In genomic region chrX:53114864-53115549, GRCh38 we compare ENCODE assay signal across 20 cellular contexts. TPM values are rescaled to one million over a fixed set of nuclear protein-coding genes. Genes with fewer than 3 reads are reported as not detected.
DNase-seq lines count a peak whose midpoint lies in the region; ATAC-seq and TF ChIP-seq lines count a peak whose summit lies in the region.
"Had no signal": no experiment of that assay in that cellular context is flagged by ENCODE, and none has a peak within 500 bp of the region (broad histone marks: within the 10 kb centered on the region; RNA-seq: fewer than 3 reads in every experiment).

No MANE protein-coding gene starts in this region.

- H3K27me3 ChIP-seq in breast epithelium (peaks cover 0 to 27% of the 10 kb centered on the region in 2 donors), gastroesophageal sphincter (no peaks in the 10 kb centered on the region), sigmoid colon (no peaks in the 10 kb centered on the region), aorta (ENCODE audit: control insufficient read depth in 1 of 2, insufficient read depth in 2 of 2, low read length in 1 of 2) (no peaks in the 10 kb centered on the region)
- H3K27me3 ChIP-seq in naive thymus-derived CD4-positive, alpha-beta T cell (ENCODE audit: control insufficient read depth in 2 of 2, insufficient read depth in 2 of 2, low read length in 2 of 2), result no peaks in the 10 kb centered on the region
- H3K27me3 ChIP-seq: BE2C had no signal

- TF ChIP-seq EP300 in gastroesophageal sphincter (IDR thresholded peaks at IDR 0.05), result no peak
- no peak for TF ChIP-seq EP300 in sigmoid colon (IDR thresholded peaks at IDR 0.05)

- WGBS in gastroesophageal sphincter (ENCODE audit: low coverage in 1 of 2), 2 donors, result no CpG with 5 or more reads among the region's 6 CpGs
- 95 to 97% methylated on average over 6 of the region's 6 CpGs for WGBS in sigmoid colon, 2 donors
- whole genome bisulfite sequencing in aorta, 2 donors, result 89 to 98% methylated on average over 6 of the region's 6 CpGs

- DNase-seq in breast epithelium (ENCODE audit: low spot score in 2 of 2) (no peak), MCF 10A (ENCODE audit: unreplicated experiment) (no peak), sigmoid colon (no peak), aorta (no peak), nephron progenitor cell (no peak)
- DNase-seq in naive thymus-derived CD4-positive, alpha-beta T cell, result no peak
- DNase-seq: 8988T; BE2C; Calu3; CD4-positive, alpha-beta T cell; HCEC 1CT; NCI-H1417 treated with DMSO at 0.1 percent for 48 hours; NCI-H2029; NCI-H2171 treated with DMSO at 0.1 percent for 48 hours; NCI-H446 treated with DMSO at 0.1 percent for 48 hours; NCI-H82; Right ventricle myocardium superior had no signal

- intact Hi-C loops in breast epithelium (cut with DNase I; ENCODE audit: low total_unique reads) (no loop called here), MCF 10A (cut with micrococcal nuclease) (no loop called here), sigmoid colon (cut with DNase I) (no loop called here), aorta (cut with DNase I) (no loop called here)
- intact Hi-C loops in naive thymus-derived CD4-positive, alpha-beta T cell (cut with micrococcal nuclease), result no loop called here

- H3K4me1 Mint-ChIP-seq in MCF 10A (ENCODE audit: insufficient read depth, unreplicated experiment) (no peaks in the 10 kb centered on the region), nephron progenitor cell (peaks cover 7% of the 10 kb centered on the region)
- peaks cover 5 to 21% (median 10%) of the 10 kb centered on the region in 7 donors for H3K4me1 Mint-ChIP-seq in naive thymus-derived CD4-positive, alpha-beta T cell

- no peaks in the 10 kb centered on the region for H3K36me3 ChIP-seq in breast epithelium
- H3K36me3 ChIP-seq in gastroesophageal sphincter, result peaks cover 0 to 7% of the 10 kb centered on the region in 2 donors
- H3K36me3 ChIP-seq in sigmoid colon, result no peaks in the 10 kb centered on the region
- H3K36me3 ChIP-seq in aorta (ENCODE audit: control insufficient read depth in 1 of 2, insufficient read depth in 2 of 2, low read length in 1 of 2), result no peaks in the 10 kb centered on the region
- peaks cover 0 to 6% (median 0%) of the 10 kb centered on the region in 3 experiments for H3K36me3 ChIP-seq in naive thymus-derived CD4-positive, alpha-beta T cell (ENCODE audit: control insufficient read depth in 2 of 3, insufficient read depth in 3 of 3, low read length in 3 of 3)
- H3K36me3 ChIP-seq: BE2C had no signal

- no peak overlapping the region for H3K27ac Mint-ChIP-seq in MCF 10A (ENCODE audit: low read depth, unreplicated experiment)
- no peak overlapping the region for H3K27ac Mint-ChIP-seq in naive thymus-derived CD4-positive, alpha-beta T cell
- H3K27ac Mint-ChIP-seq in nephron progenitor cell, result no peak overlapping the region
- H3K27ac Mint-ChIP-seq: CD4-positive, alpha-beta T cell had no signal

- CTCF ChIA-PET in MCF 10A (lab: Yijun Ruan, JAX), result no interaction called here
- CTCF ChIA-PET in naive thymus-derived CD4-positive, alpha-beta T cell (lab: Charles Lee), result no interaction called here

- H3K36me3 Mint-ChIP-seq in MCF 10A (ENCODE audit: insufficient read depth, unreplicated experiment) (peaks cover 19% of the 10 kb centered on the region), nephron progenitor cell (ENCODE audit: low read depth) (peaks cover 42% of the 10 kb centered on the region)
- H3K36me3 Mint-ChIP-seq in naive thymus-derived CD4-positive, alpha-beta T cell, result peaks cover 0 to 18% (median 6%) of the 10 kb centered on the region in 5 donors

- H3K27ac ChIP-seq in breast epithelium (peak overlapping the region; percentile 32 to 62), gastroesophageal sphincter (peak overlapping the region in 3 of 4 donors; percentile 7 to 68 (median 67)), sigmoid colon (peak overlapping the region in 3 of 4 donors; percentile 72 to 79 (median 78)), aorta (ENCODE audit: low read depth in 1 of 2, low read length in 2 of 2) (no peak overlapping the region)
- H3K27ac ChIP-seq in naive thymus-derived CD4-positive, alpha-beta T cell (ENCODE audit: low read depth, low read length), result no peak overlapping the region
- H3K27ac ChIP-seq: HL-60 had no signal

- H3K9me3 ChIP-seq in breast epithelium (no peaks in the 10 kb centered on the region), gastroesophageal sphincter (no peaks in the 10 kb centered on the region), sigmoid colon (no peaks in the 10 kb centered on the region), aorta (ENCODE audit: control insufficient read depth, low read length) (no peaks in the 10 kb centered on the region)
- H3K9me3 ChIP-seq in naive thymus-derived CD4-positive, alpha-beta T cell (ENCODE audit: control insufficient read depth in 2 of 3, low read length in 3 of 3), result no peaks in the 10 kb centered on the region
- H3K9me3 ChIP-seq: BE2C had no signal

- TF ChIP-seq POLR2A in breast epithelium (IDR thresholded peaks at IDR 0.05), result no peak
- TF ChIP-seq POLR2A in gastroesophageal sphincter (IDR thresholded peaks at IDR 0.05), result no peak
- TF ChIP-seq POLR2A in sigmoid colon (IDR thresholded peaks at IDR 0.05), result no peak

- H3K4me3 Mint-ChIP-seq in MCF 10A (ENCODE audit: unreplicated experiment) (no peak overlapping the region), nephron progenitor cell (no peak overlapping the region)
- H3K4me3 Mint-ChIP-seq in naive thymus-derived CD4-positive, alpha-beta T cell, result no peak overlapping the region
- H3K4me3 Mint-ChIP-seq: CD4-positive, alpha-beta T cell had no signal

- TF ChIP-seq CTCF in breast epithelium (IDR thresholded peaks at IDR 0.05), result no peak
- no peak for TF ChIP-seq CTCF in MCF 10A (IDR thresholded peaks at IDR 0.05; ENCODE audit: unreplicated experiment)
- no peak for TF ChIP-seq CTCF in gastroesophageal sphincter (IDR thresholded peaks at IDR 0.05)
- no peak for TF ChIP-seq CTCF in sigmoid colon (IDR thresholded peaks at IDR 0.05)
- TF ChIP-seq CTCF in nephron progenitor cell (IDR thresholded peaks at IDR 0.05), result no peak

- H3K9me3 Mint-ChIP-seq in MCF 10A (ENCODE audit: unreplicated experiment), result no peaks in the 10 kb centered on the region
- H3K9me3 Mint-ChIP-seq in naive thymus-derived CD4-positive, alpha-beta T cell, result peaks cover 0 to 2% (median 0%) of the 10 kb centered on the region in 11 donors
- H3K9me3 Mint-ChIP-seq in nephron progenitor cell, result peaks cover 38% of the 10 kb centered on the region
- H3K9me3 Mint-ChIP-seq: CD4-positive, alpha-beta T cell had no signal

- POLR2A ChIA-PET in MCF 10A (lab: Yijun Ruan, JAX), result no interaction called here
- POLR2A ChIA-PET in naive thymus-derived CD4-positive, alpha-beta T cell (lab: Charles Lee), result no interaction called here

- ATAC-seq in gastroesophageal sphincter (no peak), aorta (ENCODE audit: low FRiP score) (peak; percentile 56), HG03108 (IDR thresholded peaks at IDR 0.05; ENCODE audit: unreplicated experiment) (no peak)
- no peak for ATAC-seq in naive thymus-derived CD4-positive, alpha-beta T cell

- H3K27me3 Mint-ChIP-seq in MCF 10A (ENCODE audit: insufficient read depth, unreplicated experiment) (peaks cover 69% of the 10 kb centered on the region), nephron progenitor cell (ENCODE audit: low read depth, poor library complexity) (peaks cover 4% of the 10 kb centered on the region)
- no peaks in the 10 kb centered on the region for H3K27me3 Mint-ChIP-seq in naive thymus-derived CD4-positive, alpha-beta T cell
- H3K27me3 Mint-ChIP-seq: CD4-positive, alpha-beta T cell had no signal

- BruUV-seq in MCF 10A (replicated peaks; lab: Mats Ljungman, UMichigan), result no TSS peak

- H3K4me3 ChIP-seq in breast epithelium, result no peak overlapping the region
- no peak overlapping the region for H3K4me3 ChIP-seq in gastroesophageal sphincter
- H3K4me3 ChIP-seq in sigmoid colon, result no peak overlapping the region
- H3K4me3 ChIP-seq in aorta (ENCODE audit: low read length in 2 of 2), result no peak overlapping the region
- no peak overlapping the region for H3K4me3 ChIP-seq in naive thymus-derived CD4-positive, alpha-beta T cell (ENCODE audit: low read length)

- H3K4me1 ChIP-seq in breast epithelium (no peaks in the 10 kb centered on the region), gastroesophageal sphincter (peaks cover 0 to 13% (median 0%) of the 10 kb centered on the region in 3 donors), sigmoid colon (peaks cover 0 to 13% (median 9%) of the 10 kb centered on the region in 4 donors), aorta (ENCODE audit: control insufficient read depth in 1 of 2, insufficient read depth in 2 of 2, low read length in 2 of 2) (no peaks in the 10 kb centered on the region)
- H3K4me1 ChIP-seq in naive thymus-derived CD4-positive, alpha-beta T cell (ENCODE audit: control insufficient read depth in 2 of 2, insufficient read depth in 2 of 2, low read length in 2 of 2), result no peaks in the 10 kb centered on the region
- H3K4me1 ChIP-seq: BE2C had no signal

RNA-seq across cellular contexts. Expression of gene KANTR, which starts 21.1 kb away (rescaled TPM):
- total RNA-seq in breast epithelium, result 10 to 100 TPM; 16.8 to 30.7 (median 29.8) TPM
- 3.4 and 6.3 TPM in 2 replicates for total RNA-seq in MCF 10A (2022)
- 10 to 100 TPM in 3 of 4 donors, 1 to 10 TPM in 1; 7.7 to 36.6 (median 13.7) TPM for total RNA-seq in gastroesophageal sphincter
- total RNA-seq in sigmoid colon, result 10 to 100 TPM; 15.7 to 26.6 (median 15.9) TPM
- polyA plus RNA-seq in sigmoid colon, result 1 to 10 TPM in 1 of 3 donors, under 1 TPM in 2; 0.46 to 6.0 (median 0.60) TPM
- 10 to 100 TPM; 16.6 to 27.7 TPM for total RNA-seq in aorta
- 1 to 10 TPM; 1.6 to 9.4 TPM for polyA plus RNA-seq in aorta
- 10 to 100 TPM; 12.5 to 29.9 (median 16.9) TPM for total RNA-seq in naive thymus-derived CD4-positive, alpha-beta T cell
- polyA plus RNA-seq in naive thymus-derived CD4-positive, alpha-beta T cell, result 1 to 10 TPM; 1.7 to 4.6 TPM

RNA-seq across cellular contexts. Expression of gene TSPYL2, which starts 32.8 kb away (rescaled TPM):
- total RNA-seq in breast epithelium (10 to 100 TPM; 63.4 to 82.7 (median 76.4) TPM), MCF 10A (2022) (39.3 and 41.6 TPM in 2 replicates), gastroesophageal sphincter (100 to 1,000 TPM in 1 of 4 donors, 10 to 100 TPM in 3; 40.5 to 156 (median 89.8) TPM), sigmoid colon (100 to 1,000 TPM in 1 of 4 donors, 10 to 100 TPM in 3; 50.3 to 109 (median 71.6) TPM), aorta (10 to 100 TPM; 65.0 to 89.3 TPM)
- polyA plus RNA-seq in sigmoid colon (10 to 100 TPM in 1 of 3 donors, 1 to 10 TPM in 2; 2.5 to 25.8 (median 6.6) TPM), aorta (100 to 1,000 TPM in 1 of 2 donors, 10 to 100 TPM in 1; 29.3 to 256 TPM)
- 100 to 1,000 TPM in 4 of 5 experiments, 10 to 100 TPM in 1; 23.4 to 239 (median 166) TPM for total RNA-seq in naive thymus-derived CD4-positive, alpha-beta T cell
- 10 to 100 TPM; 21.9 to 40.9 TPM for polyA plus RNA-seq in naive thymus-derived CD4-positive, alpha-beta T cell

Comparison
In these comparisons a context has a peak if more than half of its experiments do, and no peak if none do; other contexts are left out.
1. H3K27ac ChIP-seq: peak in breast epithelium (2 of 2), gastroesophageal sphincter (3 of 4) and sigmoid colon (3 of 4); none in aorta (0 of 2) and naive thymus-derived CD4-positive, alpha-beta T cell (single experiment).